Comparison of ENCODE assay signal across 2 cellular contexts in the genomic region with DNA sequence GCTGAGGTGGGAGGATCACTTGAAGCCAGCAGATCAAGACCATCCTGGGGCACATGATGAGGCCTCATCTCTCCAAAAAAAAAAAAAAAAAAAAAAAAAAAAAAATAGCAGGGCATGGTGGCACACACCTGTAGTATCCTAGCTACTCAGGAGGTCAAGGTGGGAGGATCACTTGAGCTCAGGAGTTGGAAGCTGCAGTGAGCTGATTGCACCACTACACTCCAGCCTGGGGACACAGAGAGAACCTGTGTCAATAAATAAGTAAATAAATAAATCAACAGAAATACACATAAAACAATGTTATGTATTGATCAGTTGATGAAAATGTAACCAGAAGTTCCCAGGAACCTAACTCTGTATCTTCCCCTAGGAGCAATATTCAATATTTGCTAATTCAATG.
TF ChIP-seq lines count a peak whose summit lies in the region.

No MANE protein-coding gene starts in this region.

TF ChIP-seq in HepG2, 621 proteins besides CTCF, POLR2A, EP300 and RAD21 (continued from another document):
- TF ChIP-seq, protein P1, sequence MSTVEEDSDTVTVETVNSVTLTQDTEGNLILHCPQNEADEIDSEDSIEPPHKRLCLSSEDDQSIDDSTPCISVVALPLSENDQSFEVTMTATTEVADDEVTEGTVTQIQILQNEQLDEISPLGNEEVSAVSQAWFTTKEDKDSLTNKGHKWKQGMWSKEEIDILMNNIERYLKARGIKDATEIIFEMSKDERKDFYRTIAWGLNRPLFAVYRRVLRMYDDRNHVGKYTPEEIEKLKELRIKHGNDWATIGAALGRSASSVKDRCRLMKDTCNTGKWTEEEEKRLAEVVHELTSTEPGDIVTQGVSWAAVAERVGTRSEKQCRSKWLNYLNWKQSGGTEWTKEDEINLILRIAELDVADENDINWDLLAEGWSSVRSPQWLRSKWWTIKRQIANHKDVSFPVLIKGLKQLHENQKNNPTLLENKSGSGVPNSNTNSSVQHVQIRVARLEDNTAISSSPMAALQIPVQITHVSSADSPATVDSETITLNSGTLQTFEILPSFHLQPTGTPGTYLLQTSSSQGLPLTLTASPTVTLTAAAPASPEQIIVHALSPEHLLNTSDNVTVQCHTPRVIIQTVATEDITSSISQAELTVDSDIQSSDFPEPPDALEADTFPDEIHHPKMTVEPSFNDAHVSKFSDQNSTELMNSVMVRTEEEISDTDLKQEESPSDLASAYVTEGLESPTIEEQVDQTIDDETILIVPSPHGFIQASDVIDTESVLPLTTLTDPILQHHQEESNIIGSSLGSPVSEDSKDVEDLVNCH (CRISPR knock-in tag; IDR thresholded peaks at IDR 0.05): no peak
- TF ChIP-seq NRL (CRISPR knock-in tag; IDR thresholded peaks at IDR 0.05; ENCODE audit: borderline replicate concordance): no peak
- TF ChIP-seq, protein P2, sequence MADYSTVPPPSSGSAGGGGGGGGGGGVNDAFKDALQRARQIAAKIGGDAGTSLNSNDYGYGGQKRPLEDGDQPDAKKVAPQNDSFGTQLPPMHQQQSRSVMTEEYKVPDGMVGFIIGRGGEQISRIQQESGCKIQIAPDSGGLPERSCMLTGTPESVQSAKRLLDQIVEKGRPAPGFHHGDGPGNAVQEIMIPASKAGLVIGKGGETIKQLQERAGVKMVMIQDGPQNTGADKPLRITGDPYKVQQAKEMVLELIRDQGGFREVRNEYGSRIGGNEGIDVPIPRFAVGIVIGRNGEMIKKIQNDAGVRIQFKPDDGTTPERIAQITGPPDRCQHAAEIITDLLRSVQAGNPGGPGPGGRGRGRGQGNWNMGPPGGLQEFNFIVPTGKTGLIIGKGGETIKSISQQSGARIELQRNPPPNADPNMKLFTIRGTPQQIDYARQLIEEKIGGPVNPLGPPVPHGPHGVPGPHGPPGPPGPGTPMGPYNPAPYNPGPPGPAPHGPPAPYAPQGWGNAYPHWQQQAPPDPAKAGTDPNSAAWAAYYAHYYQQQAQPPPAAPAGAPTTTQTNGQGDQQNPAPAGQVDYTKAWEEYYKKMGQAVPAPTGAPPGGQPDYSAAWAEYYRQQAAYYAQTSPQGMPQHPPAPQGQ (CRISPR knock-in tag; IDR thresholded peaks at IDR 0.05; ENCODE audit: borderline replicate concordance): no peak

TF ChIP-seq in SK-N-SH treated with all-trans-retinoic acid at 6 μM for 48 hours, 23 proteins besides CTCF, POLR2A, EP300 and RAD21 (continued from another document):
- TF ChIP-seq, protein P3, sequence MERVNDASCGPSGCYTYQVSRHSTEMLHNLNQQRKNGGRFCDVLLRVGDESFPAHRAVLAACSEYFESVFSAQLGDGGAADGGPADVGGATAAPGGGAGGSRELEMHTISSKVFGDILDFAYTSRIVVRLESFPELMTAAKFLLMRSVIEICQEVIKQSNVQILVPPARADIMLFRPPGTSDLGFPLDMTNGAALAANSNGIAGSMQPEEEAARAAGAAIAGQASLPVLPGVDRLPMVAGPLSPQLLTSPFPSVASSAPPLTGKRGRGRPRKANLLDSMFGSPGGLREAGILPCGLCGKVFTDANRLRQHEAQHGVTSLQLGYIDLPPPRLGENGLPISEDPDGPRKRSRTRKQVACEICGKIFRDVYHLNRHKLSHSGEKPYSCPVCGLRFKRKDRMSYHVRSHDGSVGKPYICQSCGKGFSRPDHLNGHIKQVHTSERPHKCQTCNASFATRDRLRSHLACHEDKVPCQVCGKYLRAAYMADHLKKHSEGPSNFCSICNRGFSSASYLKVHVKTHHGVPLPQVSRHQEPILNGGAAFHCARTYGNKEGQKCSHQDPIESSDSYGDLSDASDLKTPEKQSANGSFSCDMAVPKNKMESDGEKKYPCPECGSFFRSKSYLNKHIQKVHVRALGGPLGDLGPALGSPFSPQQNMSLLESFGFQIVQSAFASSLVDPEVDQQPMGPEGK (CRISPR knock-in tag; IDR thresholded peaks at IDR 0.05; ENCODE audit: borderline replicate concordance): no peak
- TF ChIP-seq RARB (CRISPR knock-in tag; IDR thresholded peaks at IDR 0.05) (no peak), TOX (CRISPR knock-in tag; IDR thresholded peaks at IDR 0.05; ENCODE audit: borderline replicate concordance) (no peak), PPARA (CRISPR knock-in tag; IDR thresholded peaks at IDR 0.05; ENCODE audit: borderline replicate concordance) (no peak), ESRRG (CRISPR knock-in tag; IDR thresholded peaks at IDR 0.05) (no peak), ARNTL (CRISPR knock-in tag; IDR thresholded peaks at IDR 0.05; ENCODE audit: borderline replicate concordance, low read depth) (no peak), ZNF565 (CRISPR knock-in tag; conservative IDR thresholded peaks at IDR 0.05; ENCODE audit: low read depth) (no peak), ZNF70 (CRISPR knock-in tag; IDR thresholded peaks at IDR 0.05) (no peak), TCF4 (CRISPR knock-in tag; IDR thresholded peaks at IDR 0.05; ENCODE audit: borderline replicate concordance) (no peak), ZC3H10 (CRISPR knock-in tag; IDR thresholded peaks at IDR 0.05) (no peak), ISL1 (CRISPR knock-in tag; IDR thresholded peaks at IDR 0.05) (no peak)
- TF ChIP-seq, protein P4, sequence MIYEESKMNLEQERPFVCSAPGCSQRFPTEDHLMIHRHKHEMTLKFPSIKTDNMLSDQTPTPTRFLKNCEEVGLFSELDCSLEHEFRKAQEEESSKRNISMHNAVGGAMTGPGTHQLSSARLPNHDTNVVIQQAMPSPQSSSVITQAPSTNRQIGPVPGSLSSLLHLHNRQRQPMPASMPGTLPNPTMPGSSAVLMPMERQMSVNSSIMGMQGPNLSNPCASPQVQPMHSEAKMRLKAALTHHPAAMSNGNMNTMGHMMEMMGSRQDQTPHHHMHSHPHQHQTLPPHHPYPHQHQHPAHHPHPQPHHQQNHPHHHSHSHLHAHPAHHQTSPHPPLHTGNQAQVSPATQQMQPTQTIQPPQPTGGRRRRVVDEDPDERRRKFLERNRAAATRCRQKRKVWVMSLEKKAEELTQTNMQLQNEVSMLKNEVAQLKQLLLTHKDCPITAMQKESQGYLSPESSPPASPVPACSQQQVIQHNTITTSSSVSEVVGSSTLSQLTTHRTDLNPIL (CRISPR knock-in tag; IDR thresholded peaks at IDR 0.05; ENCODE audit: low read depth): no peak
- TF ChIP-seq, protein P5, sequence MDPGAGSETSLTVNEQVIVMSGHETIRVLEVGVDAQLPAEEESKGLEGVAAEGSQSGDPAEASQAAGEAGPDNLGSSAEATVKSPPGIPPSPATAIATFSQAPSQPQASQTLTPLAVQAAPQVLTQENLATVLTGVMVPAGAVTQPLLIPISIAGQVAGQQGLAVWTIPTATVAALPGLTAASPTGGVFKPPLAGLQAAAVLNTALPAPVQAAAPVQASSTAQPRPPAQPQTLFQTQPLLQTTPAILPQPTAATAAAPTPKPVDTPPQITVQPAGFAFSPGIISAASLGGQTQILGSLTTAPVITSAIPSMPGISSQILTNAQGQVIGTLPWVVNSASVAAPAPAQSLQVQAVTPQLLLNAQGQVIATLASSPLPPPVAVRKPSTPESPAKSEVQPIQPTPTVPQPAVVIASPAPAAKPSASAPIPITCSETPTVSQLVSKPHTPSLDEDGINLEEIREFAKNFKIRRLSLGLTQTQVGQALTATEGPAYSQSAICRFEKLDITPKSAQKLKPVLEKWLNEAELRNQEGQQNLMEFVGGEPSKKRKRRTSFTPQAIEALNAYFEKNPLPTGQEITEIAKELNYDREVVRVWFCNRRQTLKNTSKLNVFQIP (CRISPR knock-in tag; IDR thresholded peaks at IDR 0.05; ENCODE audit: borderline replicate concordance, low read depth): no peak
